Comparison of ENCODE assay signal across 1 cellular context in the genomic region with DNA sequence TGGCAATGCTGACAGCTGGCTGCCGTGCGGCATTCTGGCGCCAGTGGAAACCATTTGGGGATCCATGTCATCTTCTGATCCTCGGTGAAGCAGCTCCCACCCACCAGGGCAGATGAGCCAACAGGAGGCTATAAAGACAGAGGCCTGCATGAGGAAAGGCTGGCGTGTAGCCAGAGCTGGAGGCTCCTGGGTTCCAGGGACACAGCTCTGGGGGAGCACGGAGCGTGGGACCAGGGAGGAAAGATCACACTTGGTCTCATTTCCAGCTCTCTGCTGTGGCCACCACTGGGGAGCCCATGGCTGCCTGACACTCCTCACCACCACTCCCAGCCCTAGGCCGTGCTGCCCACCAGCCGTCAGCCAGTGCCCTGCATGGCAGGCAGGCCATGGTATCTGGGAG.
TF ChIP-seq lines count a peak whose summit lies in the region.

No MANE protein-coding gene starts in this region.

TF ChIP-seq in SK-N-SH treated with all-trans-retinoic acid at 6 μM for 48 hours, 23 proteins besides CTCF, POLR2A, EP300 and RAD21 (continued from another document):
- TF ChIP-seq, protein P1, sequence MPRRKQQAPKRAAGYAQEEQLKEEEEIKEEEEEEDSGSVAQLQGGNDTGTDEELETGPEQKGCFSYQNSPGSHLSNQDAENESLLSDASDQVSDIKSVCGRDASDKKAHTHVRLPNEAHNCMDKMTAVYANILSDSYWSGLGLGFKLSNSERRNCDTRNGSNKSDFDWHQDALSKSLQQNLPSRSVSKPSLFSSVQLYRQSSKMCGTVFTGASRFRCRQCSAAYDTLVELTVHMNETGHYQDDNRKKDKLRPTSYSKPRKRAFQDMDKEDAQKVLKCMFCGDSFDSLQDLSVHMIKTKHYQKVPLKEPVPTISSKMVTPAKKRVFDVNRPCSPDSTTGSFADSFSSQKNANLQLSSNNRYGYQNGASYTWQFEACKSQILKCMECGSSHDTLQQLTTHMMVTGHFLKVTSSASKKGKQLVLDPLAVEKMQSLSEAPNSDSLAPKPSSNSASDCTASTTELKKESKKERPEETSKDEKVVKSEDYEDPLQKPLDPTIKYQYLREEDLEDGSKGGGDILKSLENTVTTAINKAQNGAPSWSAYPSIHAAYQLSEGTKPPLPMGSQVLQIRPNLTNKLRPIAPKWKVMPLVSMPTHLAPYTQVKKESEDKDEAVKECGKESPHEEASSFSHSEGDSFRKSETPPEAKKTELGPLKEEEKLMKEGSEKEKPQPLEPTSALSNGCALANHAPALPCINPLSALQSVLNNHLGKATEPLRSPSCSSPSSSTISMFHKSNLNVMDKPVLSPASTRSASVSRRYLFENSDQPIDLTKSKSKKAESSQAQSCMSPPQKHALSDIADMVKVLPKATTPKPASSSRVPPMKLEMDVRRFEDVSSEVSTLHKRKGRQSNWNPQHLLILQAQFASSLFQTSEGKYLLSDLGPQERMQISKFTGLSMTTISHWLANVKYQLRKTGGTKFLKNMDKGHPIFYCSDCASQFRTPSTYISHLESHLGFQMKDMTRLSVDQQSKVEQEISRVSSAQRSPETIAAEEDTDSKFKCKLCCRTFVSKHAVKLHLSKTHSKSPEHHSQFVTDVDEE (CRISPR knock-in tag; IDR thresholded peaks at IDR 0.05), result no peak
- TF ChIP-seq ZNF565 (CRISPR knock-in tag; conservative IDR thresholded peaks at IDR 0.05; ENCODE audit: low read depth) (no peak), GLIS3 (CRISPR knock-in tag; IDR thresholded peaks at IDR 0.05) (no peak), OSR1 (CRISPR knock-in tag; IDR thresholded peaks at IDR 0.05) (no peak)
